ENCODE assay signal across 1 cellular context in the genomic region with DNA sequence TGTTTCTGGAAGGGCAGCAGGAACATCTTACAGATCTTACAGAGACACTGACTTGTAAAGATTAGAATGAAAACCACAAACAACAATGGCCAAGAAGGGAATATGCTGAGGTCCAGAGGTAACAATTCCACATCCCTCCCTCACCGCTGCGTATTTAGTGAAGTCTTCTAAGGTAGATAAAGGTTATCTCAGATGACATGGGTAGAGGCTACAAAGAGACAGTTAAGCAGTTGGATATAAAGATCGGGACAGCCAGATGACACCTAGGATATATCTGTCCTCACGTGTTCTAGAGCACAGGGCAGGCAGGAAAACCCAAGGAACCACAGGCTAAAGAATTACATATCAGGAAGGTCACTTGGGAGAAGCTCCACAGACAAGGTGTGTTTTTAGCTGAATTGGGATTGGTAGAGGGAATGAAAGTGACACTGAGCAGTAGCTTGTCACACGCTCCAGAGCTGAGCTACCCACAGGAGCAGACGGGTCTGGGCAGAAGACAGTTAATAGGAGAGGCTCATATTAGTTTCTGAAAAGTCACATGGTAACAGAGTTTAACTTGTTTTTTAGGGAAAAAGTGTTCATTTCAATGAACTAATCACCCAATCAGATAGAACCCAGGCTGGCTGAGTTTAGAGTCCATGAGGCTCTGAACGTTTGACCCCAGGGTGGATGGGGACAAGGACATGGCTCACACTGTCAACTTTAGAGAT.
TF ChIP-seq lines count a peak whose summit lies in the region.

No MANE protein-coding gene starts in this region.

TF ChIP-seq in HepG2, 621 proteins besides CTCF, POLR2A, EP300 and RAD21 (continued from another document):
- no peak for TF ChIP-seq ZNF235 (CRISPR knock-in tag; IDR thresholded peaks at IDR 0.05; ENCODE audit: borderline replicate concordance)
- TF ChIP-seq, protein P1, sequence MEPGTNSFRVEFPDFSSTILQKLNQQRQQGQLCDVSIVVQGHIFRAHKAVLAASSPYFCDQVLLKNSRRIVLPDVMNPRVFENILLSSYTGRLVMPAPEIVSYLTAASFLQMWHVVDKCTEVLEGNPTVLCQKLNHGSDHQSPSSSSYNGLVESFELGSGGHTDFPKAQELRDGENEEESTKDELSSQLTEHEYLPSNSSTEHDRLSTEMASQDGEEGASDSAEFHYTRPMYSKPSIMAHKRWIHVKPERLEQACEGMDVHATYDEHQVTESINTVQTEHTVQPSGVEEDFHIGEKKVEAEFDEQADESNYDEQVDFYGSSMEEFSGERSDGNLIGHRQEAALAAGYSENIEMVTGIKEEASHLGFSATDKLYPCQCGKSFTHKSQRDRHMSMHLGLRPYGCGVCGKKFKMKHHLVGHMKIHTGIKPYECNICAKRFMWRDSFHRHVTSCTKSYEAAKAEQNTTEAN (CRISPR knock-in tag; conservative IDR thresholded peaks at IDR 0.05) = no peak
- TF ChIP-seq, protein P2, sequence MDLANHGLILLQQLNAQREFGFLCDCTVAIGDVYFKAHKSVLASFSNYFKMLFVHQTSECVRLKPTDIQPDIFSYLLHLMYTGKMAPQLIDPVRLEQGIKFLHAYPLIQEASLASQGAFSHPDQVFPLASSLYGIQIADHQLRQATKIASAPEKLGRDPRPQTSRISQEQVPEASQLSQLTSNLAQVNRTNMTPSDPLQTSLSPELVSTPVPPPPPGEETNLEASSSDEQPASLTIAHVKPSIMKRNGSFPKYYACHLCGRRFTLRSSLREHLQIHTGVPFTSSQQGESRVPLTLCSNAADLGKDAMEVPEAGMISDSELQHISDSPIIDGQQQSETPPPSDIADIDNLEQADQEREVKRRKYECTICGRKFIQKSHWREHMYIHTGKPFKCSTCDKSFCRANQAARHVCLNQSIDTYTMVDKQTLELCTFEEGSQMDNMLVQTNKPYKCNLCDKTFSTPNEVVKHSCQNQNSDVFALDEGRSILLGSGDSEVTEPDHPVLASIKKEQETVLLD (CRISPR knock-in tag; IDR thresholded peaks at IDR 0.05; ENCODE audit: low read depth) = no peak
- TF ChIP-seq, protein P3, sequence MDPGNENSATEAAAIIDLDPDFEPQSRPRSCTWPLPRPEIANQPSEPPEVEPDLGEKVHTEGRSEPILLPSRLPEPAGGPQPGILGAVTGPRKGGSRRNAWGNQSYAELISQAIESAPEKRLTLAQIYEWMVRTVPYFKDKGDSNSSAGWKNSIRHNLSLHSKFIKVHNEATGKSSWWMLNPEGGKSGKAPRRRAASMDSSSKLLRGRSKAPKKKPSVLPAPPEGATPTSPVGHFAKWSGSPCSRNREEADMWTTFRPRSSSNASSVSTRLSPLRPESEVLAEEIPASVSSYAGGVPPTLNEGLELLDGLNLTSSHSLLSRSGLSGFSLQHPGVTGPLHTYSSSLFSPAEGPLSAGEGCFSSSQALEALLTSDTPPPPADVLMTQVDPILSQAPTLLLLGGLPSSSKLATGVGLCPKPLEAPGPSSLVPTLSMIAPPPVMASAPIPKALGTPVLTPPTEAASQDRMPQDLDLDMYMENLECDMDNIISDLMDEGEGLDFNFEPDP (CRISPR knock-in tag; conservative IDR thresholded peaks at IDR 0.05) = no peak
